ENCODE assay signal across 20 cellular contexts in genomic region chr22:47434336-47435203, GRCh38.
DNase-seq lines count a peak whose midpoint lies in the region; ATAC-seq and TF ChIP-seq lines count a peak whose summit lies in the region.
"Had no signal": no experiment of that assay in that cellular context is flagged by ENCODE, and none has a peak within 500 bp of the region (broad histone marks: within the 10 kb centered on the region; RNA-seq: fewer than 3 reads in every experiment).

No MANE protein-coding gene starts in this region.

- peaks cover 35% of the 10 kb centered on the region for H3K9me3 ChIP-seq in iPS-18c (ENCODE audit: control insufficient read depth, insufficient read depth, low read length)
- H3K9me3 ChIP-seq in sigmoid colon: no peaks in the 10 kb centered on the region
- H3K9me3 ChIP-seq: Caco-2 had no signal

- H3K27me3 ChIP-seq in sigmoid colon: no peaks in the 10 kb centered on the region
- H3K27me3 ChIP-seq: BLaER1 had no signal

- H3K27me3 Mint-ChIP-seq in mesothelial cell of epicardium (ENCODE audit: low read depth): no peaks in the 10 kb centered on the region
- H3K27me3 Mint-ChIP-seq: CD4-positive, alpha-beta memory T cell had no signal

- ATAC-seq in GM21529 (IDR thresholded peaks at IDR 0.05; ENCODE audit: unreplicated experiment): no peak
- ATAC-seq in GM18498 (IDR thresholded peaks at IDR 0.05; ENCODE audit: unreplicated experiment): no peak
- ATAC-seq: Panc1, SK-N-SH treated with all-trans-retinoic acid at 6 μM for 48 hours had no signal

- no peaks in the 10 kb centered on the region for H3K36me3 ChIP-seq in sigmoid colon
- H3K36me3 ChIP-seq: BLaER1 had no signal

- no peaks in the 10 kb centered on the region for H3K4me1 Mint-ChIP-seq in mesothelial cell of epicardium
- H3K4me1 Mint-ChIP-seq: CD4-positive, alpha-beta memory T cell had no signal

- H3K9me3 Mint-ChIP-seq in mesothelial cell of epicardium: peaks cover 53% of the 10 kb centered on the region

- H3K4me3 Mint-ChIP-seq in mesothelial cell of epicardium: no peak overlapping the region
- H3K4me3 Mint-ChIP-seq: CD4-positive, alpha-beta memory T cell had no signal

- H3K27ac ChIP-seq in C4-2B (no peak overlapping the region), sigmoid colon (no peak overlapping the region)
- H3K27ac ChIP-seq: BLaER1 had no signal

- peak; percentile 57 to 73 for DNase-seq in SHP77 (lab: John Stamatoyannopoulos, UW)
- DNase-seq in sigmoid colon: peak; percentile 25
- DNase-seq in mesothelial cell of epicardium (ENCODE audit: low spot score in 2 of 2, unreplicated experiment in 2 of 2): no peak
- DNase-seq: Caco-2; CD4-positive, alpha-beta memory T cell; DMS 273 treated with DMSO at 0.1 percent for 48 hours; DND-41; Kasumi-1; MV-4-11; NCI-H1105; NCI-H1436 treated with DMSO at 0.1 percent for 48 hours; NCI-H187 treated with DMSO at 0.1 percent for 48 hours; NCI-H446 had no signal

- TF ChIP-seq EP300 in sigmoid colon (IDR thresholded peaks at IDR 0.05): no peak

- 90% methylated on average over 17 of the region's 17 CpGs for WGBS in sigmoid colon, 2 donors

- intact Hi-C loops in sigmoid colon (cut with DNase I): no loop called here

- TF ChIP-seq CTCF in C4-2B (conservative IDR thresholded peaks at IDR 0.05) (0 out of 2 replicates have a peak, but pooled peaks have one; percentile 15), sigmoid colon (IDR thresholded peaks at IDR 0.05) (no peak), mesothelial cell of epicardium (IDR thresholded peaks at IDR 0.05; ENCODE audit: unreplicated experiment) (no peak)

- H3K4me1 ChIP-seq in sigmoid colon: no peaks in the 10 kb centered on the region
- H3K4me1 ChIP-seq: BLaER1, Caco-2 had no signal

- no peak overlapping the region for H3K27ac Mint-ChIP-seq in mesothelial cell of epicardium
- H3K27ac Mint-ChIP-seq: CD4-positive, alpha-beta memory T cell had no signal

- TF ChIP-seq POLR2A in sigmoid colon (IDR thresholded peaks at IDR 0.05): no peak

- no peaks in the 10 kb centered on the region for H3K36me3 Mint-ChIP-seq in mesothelial cell of epicardium

- H3K4me3 ChIP-seq in iPS-18c (ENCODE audit: insufficient read depth, low read depth, low read length) (peak overlapping the region; percentile 20; the same call in 1 of the 2 replicates), sigmoid colon (no peak overlapping the region)
- H3K4me3 ChIP-seq: BLaER1 had no signal

Comparison
In these comparisons a context has a peak if more than half of its experiments do, and no peak if none do; other contexts are left out.
1. DNase-seq: peak in SHP77 (2 of 2) and sigmoid colon (single experiment); none in mesothelial cell of epicardium (0 of 2).